In the genomic region with DNA sequence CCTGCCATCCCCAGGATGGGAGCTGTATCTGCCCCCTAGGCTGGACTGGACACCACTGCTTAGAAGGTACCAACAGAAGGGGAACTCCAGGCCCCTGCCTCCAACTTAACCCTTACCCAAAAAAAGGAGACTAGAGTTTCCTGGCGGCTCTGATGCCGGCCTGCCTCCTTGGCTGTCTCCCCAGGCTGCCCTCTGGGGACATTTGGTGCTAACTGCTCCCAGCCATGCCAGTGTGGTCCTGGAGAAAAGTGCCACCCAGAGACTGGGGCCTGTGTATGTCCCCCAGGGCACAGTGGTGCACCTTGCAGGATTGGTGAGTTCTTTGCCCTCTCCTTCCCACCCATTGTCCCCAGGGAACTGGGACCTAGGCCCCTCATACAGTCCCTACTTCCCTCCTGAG, we compare ENCODE assay signal across 25 cellular contexts. TPM values are rescaled to one million over a fixed set of nuclear protein-coding genes. Genes with fewer than 3 reads are reported as not detected.
A peak's percentile ranks its signal among the peaks of the same experiment; 100 is the strongest.
DNase-seq lines count a peak whose midpoint lies in the region; ATAC-seq, FAIRE-seq and TF ChIP-seq lines count a peak whose summit lies in the region.
"Had no signal": no experiment of that assay in that cellular context is flagged by ENCODE, and none has a peak within 500 bp of the region (broad histone marks: within the 10 kb centered on the region; RNA-seq: fewer than 3 reads in every experiment).

No MANE protein-coding gene starts in this region.

- peaks cover 3% of the 10 kb centered on the region; the same call in 1 of the 2 replicates for H3K23me2 ChIP-seq in H1 (ENCODE audit: low read depth, low read length)

- H3K27me3 ChIP-seq in H1 (replicated peaks in 1 of 4; ENCODE audit: control insufficient read depth in 3 of 4, extremely low read depth in 1 of 4, insufficient read depth in 3 of 4, low read length in 3 of 4) = peaks cover 0 to 18% (median 11%) of the 10 kb centered on the region in 4 experiments; a peak in 6 of 7 replicates
- H3K27me3 ChIP-seq in neuronal stem cell (ENCODE audit: control insufficient read depth in 3 of 3, insufficient read depth in 3 of 3, low read depth in 1 of 3, low read length in 3 of 3) = peaks cover 0 to 4% (median 2%) of the 10 kb centered on the region in 3 experiments
- H3K27me3 ChIP-seq: MG63 had no signal

- H3K23ac ChIP-seq in H1 (ENCODE audit: insufficient read length) (no peak overlapping the region), neuronal stem cell (ENCODE audit: low read depth, low read length, poor library complexity) (no peak overlapping the region)

- H3K36me3 ChIP-seq in H1 (ENCODE audit: control insufficient read depth in 2 of 4, insufficient read depth in 4 of 4, low read length in 3 of 4) (no peaks in the 10 kb centered on the region), neuronal stem cell (replicated peaks in 1 of 2; ENCODE audit: control insufficient read depth in 2 of 2, insufficient read depth in 2 of 2, low read length in 2 of 2) (no peaks in the 10 kb centered on the region)
- H3K36me3 ChIP-seq: HAP-1, MG63 had no signal

- TF ChIP-seq POLR2A in H1 (IDR thresholded peaks at IDR 0.05; ENCODE audit: control extremely low read depth in 1 of 2, low read depth in 2 of 2, low read length in 2 of 2) = no peak

- H2BK12ac ChIP-seq in H1 (ENCODE audit: low read depth, low read length) (no peak overlapping the region), neuronal stem cell (ENCODE audit: low read length) (no peak overlapping the region)

- ATAC-seq in Right ventricle myocardium superior (ENCODE audit: poor library complexity) (no peak), HG02981 (IDR thresholded peaks at IDR 0.05; ENCODE audit: unreplicated experiment) (no peak)
- ATAC-seq: PC-3 had no signal

- H2AFZ ChIP-seq in H1 (ENCODE audit: low read length) (no peak overlapping the region), neuronal stem cell (ENCODE audit: low read length) (no peak overlapping the region)

- H2BK120ac ChIP-seq in H1 (replicated peaks; ENCODE audit: low read depth, low read length) (no peak overlapping the region), neuronal stem cell (ENCODE audit: low read depth, low read length) (no peak overlapping the region)

- H2AK5ac ChIP-seq in H1 (ENCODE audit: low read depth, low read length) = peak overlapping the region; percentile 86; the same call in 1 of the 2 replicates
- no peak overlapping the region for H2AK5ac ChIP-seq in neuronal stem cell (ENCODE audit: low read depth, low read length)

- H3K4ac ChIP-seq in H1 (replicated peaks; ENCODE audit: insufficient read length, low read depth, low read length) (no peak overlapping the region), neuronal stem cell (ENCODE audit: low read length) (no peak overlapping the region)

- TF ChIP-seq RAD21 in H1 (IDR thresholded peaks at IDR 0.05 in 1 of 2, conservative IDR thresholded peaks at IDR 0.05 in 1 of 2; ENCODE audit: low read depth in 2 of 2, low read length in 2 of 2) = no peak

- no peak for TF ChIP-seq EP300 in H1 (IDR thresholded peaks at IDR 0.05; ENCODE audit: borderline replicate concordance in 1 of 2, low read depth in 2 of 2, low read length in 2 of 2)

- POLR2A ChIA-PET in H1 (lab: Charles Lee; ENCODE audit: partially characterized antibody) = interaction anchor here (0.7 kb wide), 1 partner anchor 12 kb away, joined by 3 read pairs; no protein-coding TSS in a partner anchor

- no peak overlapping the region for H4K5ac ChIP-seq in H1 (ENCODE audit: insufficient read length, low read depth, low read length)

- H3K4me2 ChIP-seq in H1 (ENCODE audit: insufficient read depth in 1 of 2, low read depth in 2 of 2, low read length in 2 of 2) (no peak overlapping the region), neuronal stem cell (ENCODE audit: insufficient read depth, low read length, poor library complexity, severe bottlenecking) (no peak overlapping the region)
- H3K4me2 ChIP-seq: GM23338 had no signal

- 80% methylated on average over 2 of the region's 2 CpGs; no CpG with 5 or more reads in 1 of the 2 experiments for WGBS in H1 (ENCODE audit: extremely low coverage in 1 of 2, insufficient coverage in 1 of 2, insufficient read length in 1 of 2, insufficient replicate concordance in 2 of 2, low coverage in 1 of 2, low lambda C conversion rate in 2 of 2, missing lambda C conversion rate in 1 of 2), 2 experiments
- no CpG with 5 or more reads among the region's 2 CpGs for WGBS in neuronal stem cell (ENCODE audit: extremely low coverage in 2 of 2, insufficient read length in 2 of 2, insufficient replicate concordance in 1 of 2), 2 donors

- no peak overlapping the region for H2BK15ac ChIP-seq in H1 (ENCODE audit: low read length)
- H2BK15ac ChIP-seq in neuronal stem cell (ENCODE audit: low read length) = peak overlapping the region; percentile 74

- H2BK5ac ChIP-seq in H1 (ENCODE audit: low read depth, low read length) (no peak overlapping the region), neuronal stem cell (ENCODE audit: low read length) (no peak overlapping the region)

- H4K8ac ChIP-seq in H1 (ENCODE audit: extremely low read depth, insufficient read depth, low read length) (no peak overlapping the region), neuronal stem cell (ENCODE audit: low read depth, low read length) (no peak overlapping the region)

- no peak for FAIRE-seq in H1 (lab: Jason Lieb, UNC)
- FAIRE-seq: GM18507 had no signal

- no peak overlapping the region for H3K56ac ChIP-seq in H1 (replicated peaks; ENCODE audit: insufficient read length, low read depth, low read length)

- DNase-seq in Right ventricle myocardium superior (peak; percentile 39), cardiac septum (ENCODE audit: low spot score) (no peak), H1 (ENCODE audit: low read depth in 1 of 2, low spot score in 2 of 2) (no peak), neuronal stem cell (ENCODE audit: low spot score) (no peak), NCI-H187 (lab: John Stamatoyannopoulos, UW) (no peak), occipital lobe (lab: John Stamatoyannopoulos, UW) (no peak)
- DNase-seq: C1 segment of cervical spinal cord; COR-L47; DMS53; KG1; MG63; NCI-H146; NCI-H2081; NCI-H345; NK-92 treated with Interleukin-12 subunit alpha and Interleukin-12 subunit beta, amount 100 ng/mL, for 24 hours; PC-3 had no signal

- H3K4me3 ChIP-seq in H1 (ENCODE audit: extremely low read depth in 1 of 4, insufficient read depth in 2 of 4, low read depth in 3 of 4, low read length in 4 of 4) (no peak overlapping the region), neuronal stem cell (ENCODE audit: low read length in 2 of 2) (no peak overlapping the region)
- H3K4me3 ChIP-seq: GM23338, HAP-1, MG63 had no signal

- no peak overlapping the region for H3K27ac ChIP-seq in H1 (ENCODE audit: low read depth, low read length)
- H3K27ac ChIP-seq in neuronal stem cell (replicated peaks; ENCODE audit: low read length) = no peak overlapping the region

- H2BK20ac ChIP-seq in H1 (ENCODE audit: low read length) = no peak overlapping the region

- peaks cover 0 to 6% of the 10 kb centered on the region in 2 experiments for H4K20me1 ChIP-seq in H1 (replicated peaks in 1 of 2; ENCODE audit: control insufficient read depth in 1 of 2, insufficient read depth in 2 of 2, low read length in 2 of 2)

- CTCF ChIA-PET in H1 (lab: Charles Lee; ENCODE audit: partially characterized antibody) = interaction anchor here (1.0 to 4.5 kb wide), 14 partner anchors 8 to 186 kb away, joined by 3 to 73 read pairs (median 8); no protein-coding TSS in a partner anchor

- no peak for TF ChIP-seq CTCF in H1 (IDR thresholded peaks at IDR 0.05; ENCODE audit: control extremely low read depth in 1 of 3, insufficient read depth in 1 of 3, low read depth in 1 of 3, low read length in 3 of 3)

- H3K9ac ChIP-seq in H1 (replicated peaks in 1 of 4; ENCODE audit: extremely low read depth in 1 of 4, low read depth in 3 of 4, low read length in 3 of 4) (no peak overlapping the region), neuronal stem cell (ENCODE audit: low read depth, low read length, poor library complexity) (no peak overlapping the region)

- no peak overlapping the region for H3K14ac ChIP-seq in H1 (ENCODE audit: insufficient read length)
- H3K14ac ChIP-seq in neuronal stem cell (ENCODE audit: low read length) = no peak overlapping the region

- H4K91ac ChIP-seq in H1 (replicated peaks; ENCODE audit: insufficient read length, low read length) = no peak overlapping the region
- no peak overlapping the region for H4K91ac ChIP-seq in neuronal stem cell (ENCODE audit: low read depth, low read length, poor library complexity)

- no peaks in the 10 kb centered on the region for H3K79me2 ChIP-seq in H1 (ENCODE audit: control insufficient read depth in 1 of 2, insufficient read depth in 2 of 2, low read length in 2 of 2)

- H3K79me1 ChIP-seq in H1 (ENCODE audit: low read depth, low read length) (no peaks in the 10 kb centered on the region), neuronal stem cell (ENCODE audit: low read depth, low read length) (peaks cover 3% of the 10 kb centered on the region)

- H3K9me3 ChIP-seq in H1 (ENCODE audit: insufficient read depth in 2 of 2, low read depth in 1 of 2, low read length in 1 of 2) (no peaks in the 10 kb centered on the region), neuronal stem cell (replicated peaks in 1 of 2; ENCODE audit: control insufficient read depth in 2 of 2, insufficient read depth in 1 of 2, low read depth in 1 of 2, low read length in 2 of 2) (no peaks in the 10 kb centered on the region)
- H3K9me3 ChIP-seq: HAP-1, MG63 had no signal

- intact Hi-C loops in Right ventricle myocardium superior (cut with DNase I) (no loop called here), cardiac septum (cut with DNase I) (no loop called here)

- H3K4me1 ChIP-seq in H1 (replicated peaks in 1 of 4; ENCODE audit: control insufficient read depth in 3 of 4, insufficient read depth in 4 of 4, low read length in 3 of 4) (peaks cover 2 to 12% (median 10%) of the 10 kb centered on the region in 4 experiments), neuronal stem cell (ENCODE audit: control insufficient read depth in 2 of 2, insufficient read depth in 1 of 2, low read depth in 1 of 2, low read length in 2 of 2) (peaks cover 3 to 10% of the 10 kb centered on the region in 2 donors)
- H3K4me1 ChIP-seq: HAP-1 had no signal

- H3K18ac ChIP-seq in H1 (ENCODE audit: extremely low read depth, low read length) = no peak overlapping the region
- H3K18ac ChIP-seq in neuronal stem cell (ENCODE audit: low read length) = no peak overlapping the region

RNA-seq across cellular contexts. Expression of a gene that starts 8.1 kb away (rescaled TPM):
- total RNA-seq in Right ventricle myocardium superior (not detected), cardiac septum (not detected), occipital lobe (0.16 TPM)
- not detected in 2 replicates for total RNA-seq in H1 (2021; fragmentation: NEBNext Ultra II Directional; extraction: Animal tissue kit (Norgen Biotek cat#: 25700))
- polyA plus RNA-seq in H1 (2011; rRNA removed) = 0.05 and 0.16 TPM in 2 replicates
- polyA plus RNA-seq in H1 (2011; cell fraction: cytosol; rRNA removed) = 0.27 TPM
- 0.46 TPM for polyA plus RNA-seq in H1 (2011; cell fraction: nucleus; rRNA removed)
- 0.12 to 0.59 TPM (median 0.31 TPM) in 4 replicates for polyA plus RNA-seq in H1 (2012, experiment 1 of 2)
- not detected for polyA plus RNA-seq in H1 (2012, experiment 2 of 2)
- 0.12 TPM for polyA plus RNA-seq in H1 (2013, experiment 1 of 2)
- polyA plus RNA-seq in H1 (2013, experiment 2 of 2) = 0.11 TPM
- polyA minus RNA-seq in H1 (2011; rRNA and poly(A)+ RNA removed) = 0.24 TPM in 1 of 2 replicates, not detected in the other
- not detected for polyA minus RNA-seq in H1 (2011; cell fraction: cytosol; rRNA and poly(A)+ RNA removed)
- not detected for polyA minus RNA-seq in H1 (2011; cell fraction: nucleus; rRNA and poly(A)+ RNA removed)
- polyA plus RNA-seq in neuronal stem cell (2013, experiment 1 of 2) = 0.03 TPM
- 0.01 TPM for polyA plus RNA-seq in neuronal stem cell (2013, experiment 2 of 2)
- total RNA-seq: A172; CD4-positive, alpha-beta memory T cell; Daoy; G401; GM23338; SK-MEL-5 had no signal
- polyA plus RNA-seq: CD4-positive, alpha-beta memory T cell had no signal

RNA-seq across cellular contexts. Expression of a gene that starts 18.8 kb away (rescaled TPM):
- total RNA-seq in Right ventricle myocardium superior (6.7 TPM), cardiac septum (5.6 TPM), occipital lobe (0.31 TPM)
- total RNA-seq in H1 (2021; fragmentation: NEBNext Ultra II Directional; extraction: Animal tissue kit (Norgen Biotek cat#: 25700)) = 0.71 and 0.82 TPM in 2 replicates
- polyA plus RNA-seq in H1 (2011; rRNA removed) = 0.63 and 0.77 TPM in 2 replicates
- polyA plus RNA-seq in H1 (2011; cell fraction: cytosol; rRNA removed) = 0.44 TPM
- 3.3 TPM for polyA plus RNA-seq in H1 (2011; cell fraction: nucleus; rRNA removed)
- polyA plus RNA-seq in H1 (2012, experiment 1 of 2) = 0.26 to 0.88 TPM (median 0.65 TPM) in 4 replicates
- polyA plus RNA-seq in H1 (2012, experiment 2 of 2) = 0.39 TPM
- 0.53 TPM for polyA plus RNA-seq in H1 (2013, experiment 1 of 2)
- polyA plus RNA-seq in H1 (2013, experiment 2 of 2) = 0.42 TPM
- 0.13 and 0.22 TPM in 2 replicates for polyA minus RNA-seq in H1 (2011; rRNA and poly(A)+ RNA removed)
- 0.37 TPM for polyA minus RNA-seq in H1 (2011; cell fraction: cytosol; rRNA and poly(A)+ RNA removed)
- polyA minus RNA-seq in H1 (2011; cell fraction: nucleus; rRNA and poly(A)+ RNA removed) = 1.5 TPM
- 0.78 TPM for polyA plus RNA-seq in neuronal stem cell (2013, experiment 1 of 2)
- polyA plus RNA-seq in neuronal stem cell (2013, experiment 2 of 2) = 0.62 TPM
- total RNA-seq: SK-MEL-5 had no signal
- polyA plus RNA-seq: CD4-positive, alpha-beta memory T cell had no signal

RNA-seq across cellular contexts. Expression of a gene that starts 51.6 kb away (rescaled TPM):
- 2.5 TPM for total RNA-seq in Right ventricle myocardium superior
- total RNA-seq in cardiac septum = 1.4 TPM
- total RNA-seq in H1 (2021; fragmentation: NEBNext Ultra II Directional; extraction: Animal tissue kit (Norgen Biotek cat#: 25700)) = 0.24 and 0.27 TPM in 2 replicates
- polyA plus RNA-seq in H1 (2011; rRNA removed) = 0.12 and 0.13 TPM in 2 replicates
- polyA plus RNA-seq in H1 (2011; cell fraction: cytosol; rRNA removed) = 0.06 TPM
- 0.74 TPM for polyA plus RNA-seq in H1 (2011; cell fraction: nucleus; rRNA removed)
- 0.05 to 0.15 TPM (median 0.13 TPM) in 3 of 4 replicates, not detected in the other for polyA plus RNA-seq in H1 (2012, experiment 1 of 2)
- polyA plus RNA-seq in H1 (2012, experiment 2 of 2) = 0.05 TPM
- polyA plus RNA-seq in H1 (2013, experiment 1 of 2) = 0.18 TPM
- polyA plus RNA-seq in H1 (2013, experiment 2 of 2) = 0.06 TPM
- polyA minus RNA-seq in H1 (2011; rRNA and poly(A)+ RNA removed) = 0.12 and 0.13 TPM in 2 replicates
- polyA minus RNA-seq in H1 (2011; cell fraction: cytosol; rRNA and poly(A)+ RNA removed) = not detected
- not detected for polyA minus RNA-seq in H1 (2011; cell fraction: nucleus; rRNA and poly(A)+ RNA removed)
- polyA plus RNA-seq in neuronal stem cell (2013, experiment 1 of 2) = 0.07 TPM
- polyA plus RNA-seq in neuronal stem cell (2013, experiment 2 of 2) = 0.11 TPM
- not detected for total RNA-seq in occipital lobe
- polyA plus RNA-seq: CD4-positive, alpha-beta memory T cell had no signal

RNA-seq across cellular contexts. Expression of a gene that starts 53.4 kb away (rescaled TPM):
- total RNA-seq in Right ventricle myocardium superior (0.40 TPM), cardiac septum (0.24 TPM), occipital lobe (0.31 TPM)
- not detected in 2 replicates for total RNA-seq in H1 (2021; fragmentation: NEBNext Ultra II Directional; extraction: Animal tissue kit (Norgen Biotek cat#: 25700))
- 0.02 TPM in 2 replicates for polyA plus RNA-seq in H1 (2011; rRNA removed)
- polyA plus RNA-seq in H1 (2011; cell fraction: cytosol; rRNA removed) = not detected
- polyA plus RNA-seq in H1 (2011; cell fraction: nucleus; rRNA removed) = 0.17 TPM
- 0.03 to 0.04 TPM in 2 of 4 replicates, not detected in the others for polyA plus RNA-seq in H1 (2012, experiment 1 of 2)
- 0.03 TPM for polyA plus RNA-seq in H1 (2012, experiment 2 of 2)
- not detected for polyA plus RNA-seq in H1 (2013, experiment 1 of 2)
- under 0.01 TPM for polyA plus RNA-seq in H1 (2013, experiment 2 of 2)
- polyA minus RNA-seq in H1 (2011; rRNA and poly(A)+ RNA removed) = 0.07 TPM in 1 of 2 replicates, not detected in the other
- not detected for polyA minus RNA-seq in H1 (2011; cell fraction: cytosol; rRNA and poly(A)+ RNA removed)
- polyA minus RNA-seq in H1 (2011; cell fraction: nucleus; rRNA and poly(A)+ RNA removed) = 0.10 TPM
- polyA plus RNA-seq in neuronal stem cell (2013, experiment 1 of 2) = 0.01 TPM
- 0.01 TPM for polyA plus RNA-seq in neuronal stem cell (2013, experiment 2 of 2)
- total RNA-seq: A172, Daoy, G401, GM23338, PC-3, SK-MEL-5 had no signal
- polyA plus RNA-seq: CD4-positive, alpha-beta memory T cell; GM23338 had no signal
